Comparison of ENCODE assay signal across 35 cellular contexts in the genomic region with DNA sequence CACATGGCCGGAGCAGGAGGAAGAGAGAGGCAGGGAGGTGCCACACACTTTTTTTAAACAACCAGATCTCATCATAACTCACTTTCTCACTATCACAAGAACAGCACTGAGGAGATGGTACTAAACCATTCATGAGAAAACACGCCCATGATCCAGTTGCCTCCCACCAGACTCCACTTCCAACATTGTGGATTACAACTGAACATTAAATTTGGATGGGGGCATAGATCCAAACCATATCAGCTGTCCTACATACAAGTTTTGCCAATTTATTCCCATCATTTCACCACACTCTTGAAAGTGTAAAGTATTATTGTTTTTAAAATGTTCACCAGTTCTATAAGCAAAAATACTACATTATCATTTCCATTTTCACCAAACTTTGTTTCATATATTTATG. TPM values are rescaled to one million over a fixed set of nuclear protein-coding genes. Genes with fewer than 3 reads are reported as not detected.
"Had no signal": no experiment of that assay in that cellular context is flagged by ENCODE, and none has a peak within 500 bp of the region (broad histone marks: within the 10 kb centered on the region; RNA-seq: fewer than 3 reads in every experiment).

No MANE protein-coding gene starts in this region.

- H3K36me3 ChIP-seq: neutrophil, pancreas, prostate gland, right lobe of liver, sigmoid colon, stomach, thoracic aorta, thyroid gland, tibial nerve, upper lobe of left lung, vagina had no signal

- H3K27ac ChIP-seq: neutrophil, pancreas, prostate gland, right lobe of liver, sigmoid colon, stomach, thoracic aorta, thyroid gland, tibial nerve, upper lobe of left lung, vagina had no signal

- H3K4me3 Mint-ChIP-seq: naive thymus-derived CD8-positive, alpha-beta T cell; natural killer cell treated with Interleukin-12 subunit alpha and Interleukin-12 subunit beta and Interleukin-15 and Interleukin-18, amount 100 ng/mL, for 72 hours; nephron progenitor cell; neural crest cell; stimulated activated effector memory CD8-positive, alpha-beta T cell treated with anti-CD3 and anti-CD28 coated beads, Interleukin-12 subunit alpha, Interleukin-12 subunit beta, amount 100 ng/mL, for 72 hours; stimulated activated naive B cell treated with anti-CD40 and anti-IgM and Interleukin-4, amounts not matched to agents 10 μg/mL and 1 μg/mL and 100 μg/mL, for 72 hours; stimulated activated naive CD8-positive, alpha-beta T cell treated with anti-CD3 and anti-CD28 coated beads, Interleukin-15, Interleukin-2, amounts not matched to agents 100 ng/mL and 50 ng/mL, for 24 hours had no signal

- H3K27me3 Mint-ChIP-seq: natural killer cell treated with Interleukin-12 subunit alpha and Interleukin-12 subunit beta and Interleukin-15 and Interleukin-18, amount 100 ng/mL, for 72 hours had no signal

- H3K4me1 Mint-ChIP-seq: naive thymus-derived CD8-positive, alpha-beta T cell; nephron progenitor cell; neural crest cell; stimulated activated effector memory CD8-positive, alpha-beta T cell treated with anti-CD3 and anti-CD28 coated beads, Interleukin-12 subunit alpha, Interleukin-12 subunit beta, amount 100 ng/mL, for 72 hours; stimulated activated naive B cell treated with anti-CD40 and anti-IgM and Interleukin-4, amounts not matched to agents 10 μg/mL and 1 μg/mL and 100 μg/mL, for 72 hours had no signal

- FAIRE-seq: pancreas, small intestine, urothelium cell line had no signal

- DNase-seq: naive thymus-derived CD8-positive, alpha-beta T cell; nephron progenitor cell; nucleus accumbens; pancreas; right cardiac atrium; right lobe of liver; sigmoid colon; small intestine; stimulated activated CD4-positive, alpha-beta T cell treated with anti-CD3 and anti-CD28 coated beads, Interleukin-15, amount 100 ng/mL, for 24 hours; stimulated activated CD4-positive, alpha-beta T cell treated with anti-CD3 and anti-CD28 coated beads, Interleukin-2, amount 100 ng/mL, for 24 hours; stimulated activated CD4-positive, alpha-beta T cell treated with anti-CD3 and anti-CD28 coated beads, Interleukin-2, amount 100 ng/mL, for 48 hours; stimulated activated CD4-positive, alpha-beta T cell treated with anti-CD3 and anti-CD28 coated beads, Interleukin-4, amount 100 ng/mL, for 24 hours; stimulated activated naive B cell treated with anti-CD40 and anti-IgM and Interleukin-4, amounts not matched to agents 10 μg/mL and 1 μg/mL and 100 μg/mL, for 72 hours; stimulated activated naive CD4-positive, alpha-beta T cell treated with Interleukin-2 at 50 U/mL for 16 hours; stomach; thyroid gland; trophoblast cell; upper lobe of left lung had no signal

- H3K27ac Mint-ChIP-seq: naive thymus-derived CD8-positive, alpha-beta T cell; natural killer cell treated with Interleukin-12 subunit alpha and Interleukin-12 subunit beta and Interleukin-15 and Interleukin-18, amount 100 ng/mL, for 72 hours; nephron progenitor cell; stimulated activated effector memory CD8-positive, alpha-beta T cell treated with anti-CD3 and anti-CD28 coated beads, Interleukin-12 subunit alpha, Interleukin-12 subunit beta, amount 100 ng/mL, for 72 hours; stimulated activated naive B cell treated with anti-CD40 and anti-IgM and Interleukin-4, amounts not matched to agents 10 μg/mL and 1 μg/mL and 100 μg/mL, for 72 hours; stimulated activated naive CD8-positive, alpha-beta T cell treated with anti-CD3 and anti-CD28 coated beads, Interleukin-15, Interleukin-2, amounts not matched to agents 100 ng/mL and 50 ng/mL, for 24 hours had no signal

- H3K4me3 ChIP-seq: pancreas, prostate gland, right lobe of liver, sigmoid colon, stomach, thoracic aorta, thyroid gland, tibial nerve, upper lobe of left lung, vagina had no signal

- H3K9me3 ChIP-seq: neutrophil, pancreas, prostate gland, right lobe of liver, sigmoid colon, thoracic aorta, thyroid gland, tibial nerve, upper lobe of left lung, vagina had no signal

- H3K4me1 ChIP-seq: pancreas, prostate gland, right lobe of liver, stomach, thyroid gland, tibial nerve, upper lobe of left lung, vagina had no signal

- H3K36me3 Mint-ChIP-seq: naive thymus-derived CD8-positive, alpha-beta T cell; natural killer cell treated with Interleukin-12 subunit alpha and Interleukin-12 subunit beta and Interleukin-15 and Interleukin-18, amount 100 ng/mL, for 72 hours; stimulated activated effector memory CD8-positive, alpha-beta T cell treated with anti-CD3 and anti-CD28 coated beads, Interleukin-12 subunit alpha, Interleukin-12 subunit beta, amount 100 ng/mL, for 72 hours; stimulated activated naive B cell treated with anti-CD40 and anti-IgM and Interleukin-4, amounts not matched to agents 10 μg/mL and 1 μg/mL and 100 μg/mL, for 72 hours had no signal

- H3K27me3 ChIP-seq: neutrophil, pancreas, right lobe of liver, sigmoid colon, stomach, thyroid gland, tibial nerve, upper lobe of left lung, vagina had no signal

- H3K9me3 Mint-ChIP-seq: nephron progenitor cell had no signal

RNA-seq across cellular contexts. Expression of a gene that starts 33.9 kb away (rescaled TPM):
- total RNA-seq: naive thymus-derived CD8-positive, alpha-beta T cell; natural killer cell treated with Interleukin-12 subunit alpha and Interleukin-12 subunit beta and Interleukin-15 and Interleukin-18, amount 100 ng/mL, for 72 hours; omental fat pad; osteocyte; pancreas; posterior vena cava; renal cortical epithelial cell; right lobe of liver; sigmoid colon; subcutaneous adipose tissue; temporal lobe; thoracic aorta; thyroid gland; tibial nerve; upper lobe of left lung; ureter; vagina had no signal
- polyA plus RNA-seq: naive thymus-derived CD8-positive, alpha-beta T cell; pancreas; sigmoid colon; small intestine; stomach had no signal
